29 cellular contexts compared by ENCODE assay signal in the genomic region with DNA sequence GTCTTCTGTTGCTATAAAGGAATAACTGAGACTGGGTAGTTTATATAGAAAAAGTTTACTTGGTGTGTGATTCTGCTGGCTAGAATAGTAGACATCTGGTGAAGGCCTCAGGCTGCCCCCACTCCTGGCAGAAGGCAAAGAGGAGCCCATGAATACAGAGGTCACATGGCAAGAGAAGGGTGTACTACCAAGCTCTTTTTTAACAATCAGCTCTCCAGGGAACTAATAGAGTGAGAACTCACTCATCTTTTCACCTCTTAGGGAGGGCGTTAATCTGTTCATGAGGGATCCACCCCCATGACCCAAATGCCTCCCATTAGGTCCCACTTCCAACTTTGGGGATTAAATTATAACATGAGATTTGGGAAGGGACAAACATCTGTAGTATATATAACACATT.
"Had no signal": no experiment of that assay in that cellular context is flagged by ENCODE, and none has a peak within 500 bp of the region (broad histone marks: within the 10 kb centered on the region; RNA-seq: fewer than 3 reads in every experiment).

No MANE protein-coding gene starts in this region.

- H3K27ac Mint-ChIP-seq: immature natural killer cell; natural killer cell treated with Interleukin-12 subunit alpha and Interleukin-12 subunit beta and Interleukin-15 and Interleukin-18, amount 100 ng/mL, for 72 hours; stimulated activated naive B cell treated with anti-CD40 and anti-IgM and Interleukin-4, amounts not matched to agents 10 μg/mL and 1 μg/mL and 100 μg/mL, for 72 hours had no signal

- H3K27me3 ChIP-seq: left lung, pancreas, stomach, testis, thyroid gland, transverse colon, upper lobe of left lung had no signal

- H3K27me3 Mint-ChIP-seq: natural killer cell treated with Interleukin-12 subunit alpha and Interleukin-12 subunit beta and Interleukin-15 and Interleukin-18, amount 100 ng/mL, for 72 hours; stimulated activated naive B cell treated with anti-CD40 and anti-IgM and Interleukin-4, amounts not matched to agents 10 μg/mL and 1 μg/mL and 100 μg/mL, for 72 hours had no signal

- H3K4me1 ChIP-seq: left lung, lower lobe of right lung, pancreas, prostate gland, stomach, testis, thyroid gland, transverse colon, upper lobe of left lung had no signal

- H3K36me3 ChIP-seq: left lung, lower lobe of right lung, pancreas, prostate gland, stomach, thyroid gland, transverse colon, upper lobe of left lung had no signal

- DNase-seq: hypothalamus; immature natural killer cell; kidney; left colon; left lung; lower lobe of right lung; mammary epithelial cell; midbrain; mucosa of descending colon; naive thymus-derived CD4-positive, alpha-beta T cell; nucleus accumbens; pancreas; retina; right cardiac atrium; stimulated activated CD4-positive, alpha-beta T cell treated with anti-CD3 and anti-CD28 coated beads, Interleukin-12 subunit alpha, Interleukin-12 subunit beta, amount 100 ng/mL, for 4 hours; stimulated activated CD4-positive, alpha-beta T cell treated with anti-CD3 and anti-CD28 coated beads, Interleukin-15, amount 100 ng/mL, for 24 hours; stimulated activated CD4-positive, alpha-beta T cell treated with anti-CD3 and anti-CD28 coated beads, Interleukin-2, amount 100 ng/mL, for 24 hours; stimulated activated CD4-positive, alpha-beta T cell treated with anti-CD3 and anti-CD28 coated beads, Interleukin-4, amount 100 ng/mL, for 1 hour; stimulated activated naive B cell treated with anti-CD40 and anti-IgM and Interleukin-4, amounts not matched to agents 10 μg/mL and 1 μg/mL and 100 μg/mL, for 72 hours; stimulated activated naive CD8-positive, alpha-beta T cell treated with anti-CD3 and anti-CD28 coated beads, Interleukin-15, Interleukin-2, amounts not matched to agents 100 U/mL and 50 U/mL, for 24 hours; stomach; testis; thyroid gland; transverse colon; upper lobe of left lung had no signal

- H3K36me3 Mint-ChIP-seq: immature natural killer cell had no signal

- FAIRE-seq: islet of Langerhans, kidney, pancreas had no signal

- H3K27ac ChIP-seq: left lung, lower lobe of right lung, pancreas, prostate gland, skin epidermis, stomach, testis, thyroid gland, transverse colon, upper lobe of left lung had no signal

- H3K9me3 ChIP-seq: left lung, lower lobe of right lung, mucosa of descending colon, pancreas, prostate gland, stomach, testis, thyroid gland, transverse colon, upper lobe of left lung had no signal

- H3K9me3 Mint-ChIP-seq: immature natural killer cell; naive thymus-derived CD4-positive, alpha-beta T cell; natural killer cell treated with Interleukin-12 subunit alpha and Interleukin-12 subunit beta and Interleukin-15 and Interleukin-18, amount 100 ng/mL, for 72 hours; stimulated activated naive B cell treated with anti-CD40 and anti-IgM and Interleukin-4, amounts not matched to agents 10 μg/mL and 1 μg/mL and 100 μg/mL, for 72 hours had no signal

- H3K4me3 Mint-ChIP-seq: immature natural killer cell; naive thymus-derived CD4-positive, alpha-beta T cell; natural killer cell treated with Interleukin-12 subunit alpha and Interleukin-12 subunit beta and Interleukin-15 and Interleukin-18, amount 100 ng/mL, for 72 hours; stimulated activated naive B cell treated with anti-CD40 and anti-IgM and Interleukin-4, amounts not matched to agents 10 μg/mL and 1 μg/mL and 100 μg/mL, for 72 hours had no signal

- H3K4me3 ChIP-seq: left lung, lower lobe of right lung, mucosa of descending colon, pancreas, prostate gland, skin epidermis, stomach, testis, thyroid gland, transverse colon, upper lobe of left lung had no signal
